13 cellular contexts compared by ENCODE assay signal in genomic region chr1:15765495-15766194, GRCh38. TPM values are rescaled to one million over a fixed set of nuclear protein-coding genes. Genes with fewer than 3 reads are reported as not detected.
DNase-seq lines count a peak whose midpoint lies in the region; FAIRE-seq and TF ChIP-seq lines count a peak whose summit lies in the region.
"Had no signal": no experiment of that assay in that cellular context is flagged by ENCODE, and none has a peak within 500 bp of the region (broad histone marks: within the 10 kb centered on the region; RNA-seq: fewer than 3 reads in every experiment).

No MANE protein-coding gene starts in this region.

- H3K4me2 ChIP-seq in MM.1S (ENCODE audit: low read depth, low read length), result no peak overlapping the region
- H3K4me2 ChIP-seq: BLaER1 had no signal

- intact Hi-C loops in colonic mucosa (cut with DNase I), result no loop called here

- H4K20me1 ChIP-seq in MM.1S (ENCODE audit: insufficient read depth, low read length), result no peaks in the 10 kb centered on the region

- no peaks in the 10 kb centered on the region for H3K4me1 ChIP-seq in MM.1S (ENCODE audit: low read length)
- peaks cover 15% of the 10 kb centered on the region for H3K4me1 ChIP-seq in colonic mucosa

- peak overlapping the region; percentile 91 for H3K27ac Mint-ChIP-seq in nephron progenitor cell
- H3K27ac Mint-ChIP-seq: T-cell had no signal

- TF ChIP-seq CTCF in MM.1S (IDR thresholded peaks at IDR 0.05; ENCODE audit: low read length) (no peak), colonic mucosa (IDR thresholded peaks at IDR 0.05) (no peak), nephron progenitor cell (IDR thresholded peaks at IDR 0.05) (no peak)

- DNase-seq in AG08395 (ENCODE audit: low spot score) (peak; percentile 62), MM.1S (peak; percentile 45), colonic mucosa (no peak), nephron progenitor cell (no peak), NCI-H2227 (lab: John Stamatoyannopoulos, UW; ENCODE audit: unreplicated experiment) (no peak), GM12891 (ENCODE audit: insufficient read length, low spot score) (no peak), HUDEP-2 (lab: John Stamatoyannopoulos, UW; ENCODE audit: unreplicated experiment in 76 of 76) (no peak)
- DNase-seq in activated T-cell treated with anti-CD3 and anti-CD28 coated beads, Interleukin-2, amount 50 U/mL, for 1 hour, result no peak
- DNase-seq: NCI-H2227 treated with DMSO at 0.1 percent for 48 hours, sigmoid colon, T-cell had no signal

- no peak overlapping the region for H2AFZ ChIP-seq in MM.1S (ENCODE audit: low read length)

- TF ChIP-seq POLR2A in GM12891 (IDR thresholded peaks at IDR 0.05; ENCODE audit: low read depth, low read length), result no peak

- H3K36me3 Mint-ChIP-seq in nephron progenitor cell (ENCODE audit: low read depth), result peaks cover 38% of the 10 kb centered on the region
- H3K36me3 Mint-ChIP-seq: T-cell had no signal

- H3K36me3 ChIP-seq in MM.1S (replicated peaks; ENCODE audit: insufficient read depth, low read length), result no peaks in the 10 kb centered on the region
- H3K36me3 ChIP-seq in colonic mucosa, result peaks cover 7% of the 10 kb centered on the region
- H3K36me3 ChIP-seq: BLaER1 had no signal

- H3K9me2 ChIP-seq in MM.1S (replicated peaks; ENCODE audit: insufficient read depth, low read length), result no peaks in the 10 kb centered on the region

- H3K9me3 Mint-ChIP-seq in nephron progenitor cell, result no peaks in the 10 kb centered on the region
- H3K9me3 Mint-ChIP-seq: T-cell had no signal

- peaks cover 30% of the 10 kb centered on the region for H3K4me1 Mint-ChIP-seq in nephron progenitor cell
- H3K4me1 Mint-ChIP-seq: T-cell had no signal

- H3K27me3 Mint-ChIP-seq in nephron progenitor cell (ENCODE audit: low read depth, poor library complexity), result no peaks in the 10 kb centered on the region

- no peak overlapping the region for H3K4me3 Mint-ChIP-seq in nephron progenitor cell
- H3K4me3 Mint-ChIP-seq: T-cell had no signal

- H3K9ac ChIP-seq in MM.1S (ENCODE audit: low read length) (no peak overlapping the region), colonic mucosa (ENCODE audit: low read depth in 2 of 2, low read length in 2 of 2) (no peak overlapping the region)
- H3K9ac ChIP-seq: BLaER1 had no signal

- H3K79me2 ChIP-seq in MM.1S (ENCODE audit: low read length), result no peaks in the 10 kb centered on the region

- H3K27me3 ChIP-seq in MM.1S (replicated peaks; ENCODE audit: insufficient read depth, low read length) (peaks cover 14% of the 10 kb centered on the region), colonic mucosa (no peaks in the 10 kb centered on the region)
- H3K27me3 ChIP-seq: sigmoid colon had no signal

- H3K9me3 ChIP-seq in MM.1S (replicated peaks; ENCODE audit: insufficient read depth, low read length) (no peaks in the 10 kb centered on the region), colonic mucosa (no peaks in the 10 kb centered on the region)
- H3K9me3 ChIP-seq: BLaER1, sigmoid colon had no signal

- no peak for FAIRE-seq in GM12891 (lab: Jason Lieb, UNC)

- H3K4me3 ChIP-seq in MM.1S (ENCODE audit: low read length), result no peak overlapping the region
- H3K4me3 ChIP-seq in colonic mucosa, result no peak overlapping the region
- H3K4me3 ChIP-seq: BLaER1, sigmoid colon had no signal

- H3K27ac ChIP-seq in MM.1S (ENCODE audit: low read length) (no peak overlapping the region), colonic mucosa (peak overlapping the region; percentile 78)
- H3K27ac ChIP-seq: BLaER1, sigmoid colon had no signal

- H3F3A ChIP-seq in MM.1S (ENCODE audit: insufficient read depth, low read length), result no peaks in the 10 kb centered on the region

TF ChIP-seq in GM12891, 5 proteins besides CTCF, POLR2A, EP300 and RAD21:
- TF ChIP-seq POLR2AphosphoS5 (IDR thresholded peaks at IDR 0.05; ENCODE audit: low read depth, low read length), result no peak
- no peak for TF ChIP-seq POU2F2 (IDR thresholded peaks at IDR 0.05; ENCODE audit: low read depth, low read length)
- TF ChIP-seq PAX5 (IDR thresholded peaks at IDR 0.05; ENCODE audit: insufficient read depth, low read length, severe bottlenecking), result no peak
- no peak for TF ChIP-seq TAF1 (IDR thresholded peaks at IDR 0.05; ENCODE audit: low read depth, low read length)
- TF ChIP-seq SPI1 (IDR thresholded peaks at IDR 0.05; ENCODE audit: low read depth, low read length), result no peak

RNA-seq across cellular contexts. Expression of gene FBLIM1, which starts 7.0 kb away (rescaled TPM):
- 100 to 1,000 TPM; 167 to 213 TPM for total RNA-seq in colonic mucosa
- not detected for polyA plus RNA-seq in GM12891 (2012; ENCODE audit: low read depth, missing spikeins)

RNA-seq across cellular contexts. Expression of gene TMEM82, which starts 23.3 kb away (rescaled TPM):
- total RNA-seq in colonic mucosa, result 10 to 100 TPM; 11.5 to 17.0 TPM
- not detected for polyA plus RNA-seq in GM12891 (2012; ENCODE audit: low read depth, missing spikeins)
- total RNA-seq: lung microvascular endothelial cell, T-cell had no signal

RNA-seq across cellular contexts. Expression of gene SLC25A34, which starts 29.6 kb away (rescaled TPM):
- total RNA-seq in colonic mucosa, result 10 to 100 TPM in 1 of 2 donors, 1 to 10 TPM in 1; 3.2 to 16.0 TPM
- polyA plus RNA-seq in GM12891 (2012; ENCODE audit: low read depth, missing spikeins), result 0.42 TPM

RNA-seq across cellular contexts. Expression of gene UQCRHL, which starts 41.8 kb away (rescaled TPM):
- total RNA-seq in colonic mucosa, result 1 to 10 TPM; 2.4 to 3.2 TPM
- polyA plus RNA-seq in GM12891 (2012; ENCODE audit: low read depth, missing spikeins), result 4.2 TPM

Comparison
In these comparisons a context has a peak if more than half of its experiments do, and no peak if none do; other contexts are left out.
1. DNase-seq: peak in AG08395 (single experiment) and MM.1S (single experiment); none in colonic mucosa (single experiment), nephron progenitor cell (single experiment), NCI-H2227 (single experiment), activated T-cell treated with anti-CD3 and anti-CD28 coated beads, Interleukin-2, amount 50 U/mL, for 1 hour (single experiment), GM12891 (single experiment) and HUDEP-2 (0 of 76).